Comparison of ENCODE assay signal across 15 cellular contexts in the genomic region with DNA sequence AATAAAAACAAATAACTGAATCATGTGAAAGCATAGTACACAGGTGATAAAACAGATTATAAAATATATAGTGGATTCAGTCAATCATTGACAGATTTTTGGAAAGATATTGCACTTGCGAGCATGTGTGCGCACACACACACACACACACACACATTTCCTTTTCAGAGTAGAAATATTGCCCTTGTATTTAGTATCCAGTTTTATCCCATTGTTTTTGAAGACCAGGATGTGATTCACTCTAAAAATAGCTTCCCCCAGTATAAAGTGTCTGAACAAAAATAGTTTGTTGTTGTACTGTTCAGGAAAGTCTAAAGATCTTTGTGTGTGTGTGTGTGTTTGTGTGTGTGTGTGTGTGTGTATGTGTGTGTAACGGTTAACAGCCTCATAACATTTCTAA.
A peak's percentile ranks its signal among the peaks of the same experiment; 100 is the strongest.
DNase-seq lines count a peak whose midpoint lies in the region; ATAC-seq, FAIRE-seq and TF ChIP-seq lines count a peak whose summit lies in the region.
"Had no signal": no experiment of that assay in that cellular context is flagged by ENCODE, and none has a peak within 500 bp of the region (broad histone marks: within the 10 kb centered on the region; RNA-seq: fewer than 3 reads in every experiment).

No MANE protein-coding gene starts in this region.

- no peak overlapping the region for H2AK9ac ChIP-seq in IMR-90 (replicated peaks; ENCODE audit: low read depth, low read length, poor library complexity)

- H3K4ac ChIP-seq in IMR-90 (ENCODE audit: low read depth, low read length): no peak overlapping the region

- in situ Hi-C loops in IMR-90 (cut with MboI; ENCODE audit: low sequenced_read_pairs): no loop called here

- H3K18ac ChIP-seq in IMR-90 (ENCODE audit: low read depth, low read length): no peak overlapping the region

- H3K14ac ChIP-seq in IMR-90 (replicated peaks; ENCODE audit: low read depth, low read length): no peak overlapping the region

- H3K9ac ChIP-seq in IMR-90 (ENCODE audit: low read depth, low read length): no peak overlapping the region

- TF ChIP-seq CTCF in AG10803 (conservative IDR thresholded peaks at IDR 0.05; ENCODE audit: low read length) (no peak), IMR-90 (conservative IDR thresholded peaks at IDR 0.05; ENCODE audit: low read depth, low read length) (no peak), upper lobe of left lung (IDR thresholded peaks at IDR 0.05) (no peak), nephron progenitor cell (IDR thresholded peaks at IDR 0.05) (no peak)

- ATAC-seq in IMR-90 (ENCODE audit: low read depth) (no peak), left colon (peak; percentile 86), upper lobe of left lung (ENCODE audit: low FRiP score in 2 of 2) (no peak)

- H3K9me1 ChIP-seq in IMR-90 (ENCODE audit: insufficient read depth, low read length): no peaks in the 10 kb centered on the region

- WGBS in IMR-90 (ENCODE audit: extremely low coverage in 2 of 2, insufficient read length in 1 of 2), 2 experiments: no CpG with 5 or more reads among the region's 3 CpGs
- 42 to 50% methylated on average over 3 of the region's 3 CpGs for WGBS in upper lobe of left lung, 2 donors

- no peak for TF ChIP-seq RAD21 in IMR-90 (IDR thresholded peaks at IDR 0.05; ENCODE audit: low read length)

- no peak for TF ChIP-seq POLR2A in IMR-90 (IDR thresholded peaks at IDR 0.05; ENCODE audit: low read depth, low read length)
- TF ChIP-seq POLR2A in upper lobe of left lung (IDR thresholded peaks at IDR 0.05): no peak

- no peak overlapping the region for H3K27ac ChIP-seq in IMR-90 (ENCODE audit: insufficient read depth, low read length)
- H3K27ac ChIP-seq in upper lobe of left lung: peak overlapping the region in 1 of 4 donors; percentile 0
- H3K27ac ChIP-seq: ovary had no signal

- no peak overlapping the region for H2AK5ac ChIP-seq in IMR-90 (ENCODE audit: low read depth, low read length)

- intact Hi-C loops in IMR-90 (cut with micrococcal nuclease): no loop called here
- intact Hi-C loops in left colon (cut with DNase I, micrococcal nuclease): no loop called here

- H4K8ac ChIP-seq in IMR-90 (ENCODE audit: low read depth in 2 of 2, low read length in 2 of 2): no peak overlapping the region

- H2BK5ac ChIP-seq in IMR-90 (ENCODE audit: low read depth, low read length, poor library complexity, severe bottlenecking): no peak overlapping the region

- no peak overlapping the region for H3K56ac ChIP-seq in IMR-90 (ENCODE audit: extremely low read depth, insufficient read depth, low read length)

- H3K4me3 Mint-ChIP-seq in nephron progenitor cell: no peak overlapping the region

- no peaks in the 10 kb centered on the region for H4K20me1 ChIP-seq in IMR-90 (ENCODE audit: insufficient read depth, low read length)

- no peak overlapping the region for H3K23ac ChIP-seq in IMR-90 (ENCODE audit: low read depth, low read length)

- no peaks in the 10 kb centered on the region for H3K79me1 ChIP-seq in IMR-90 (ENCODE audit: low read depth in 1 of 2, low read length in 2 of 2)

- no peak for TF ChIP-seq EP300 in upper lobe of left lung (IDR thresholded peaks at IDR 0.05)

- CTCF ChIA-PET in IMR-90 (lab: Yijun Ruan, JAX): no interaction called here

- POLR2A ChIA-PET in IMR-90 (lab: Charles Lee; ENCODE audit: unreplicated experiment): no interaction called here

- no peaks in the 10 kb centered on the region for H3K4me1 Mint-ChIP-seq in nephron progenitor cell

- H3K27me3 ChIP-seq in IMR-90 (ENCODE audit: control insufficient read depth, insufficient read depth, low read length) (no peaks in the 10 kb centered on the region), upper lobe of left lung (no peaks in the 10 kb centered on the region)
- H3K27me3 ChIP-seq: ovary had no signal

- H3K4me2 ChIP-seq in IMR-90 (ENCODE audit: low read depth, low read length): no peak overlapping the region

- FAIRE-seq in frontal cortex (lab: Jason Lieb, UNC): no peak
- FAIRE-seq: HTR-8/SVneo had no signal

- H3K27me3 Mint-ChIP-seq in nephron progenitor cell (ENCODE audit: low read depth, poor library complexity): no peaks in the 10 kb centered on the region

- dilution Hi-C loops in IMR-90 (cut with HindIII; ENCODE audit: low sequenced_read_pairs, unreplicated experiment): no loop called here

- no peaks in the 10 kb centered on the region for H3K36me3 ChIP-seq in IMR-90 (ENCODE audit: control insufficient read depth, insufficient read depth, low read length)
- H3K36me3 ChIP-seq in upper lobe of left lung: no peaks in the 10 kb centered on the region
- H3K36me3 ChIP-seq: ovary had no signal

- no peak overlapping the region for H4K5ac ChIP-seq in IMR-90 (ENCODE audit: low read depth, low read length)

- H3K9me3 ChIP-seq in IMR-90 (ENCODE audit: control insufficient read depth, insufficient read depth, low read length): no peaks in the 10 kb centered on the region
- no peaks in the 10 kb centered on the region for H3K9me3 ChIP-seq in upper lobe of left lung
- H3K9me3 ChIP-seq: ovary had no signal

- H3K9me3 Mint-ChIP-seq in nephron progenitor cell: no peaks in the 10 kb centered on the region

- DNase-seq in AG10803 (ENCODE audit: low read depth) (peak; percentile 69), IMR-90 (peak; percentile 36), dermis microvascular lymphatic vessel endothelial cell (ENCODE audit: low read depth in 2 of 2) (peak; percentile 97 to 98), left colon (peak in 1 of 2 donors; percentile 26), upper lobe of left lung (no peak), frontal cortex (ENCODE audit: low spot score in 2 of 2) (no peak), nephron progenitor cell (no peak)
- DNase-seq in stimulated activated CD4-positive, alpha-beta T cell treated with anti-CD3 and anti-CD28 coated beads, Interleukin-4, amount 100 ng/mL, for 4 hours: no peak
- DNase-seq: activated CD4-positive, alpha-beta T cell treated with anti-CD3 and anti-CD28 coated beads, Interleukin-2, amount 50 U/mL, for 4 hours; caudate nucleus; DMS79; ovary; stimulated activated CD4-positive, alpha-beta T cell treated with anti-CD3 and anti-CD28 coated beads, Interleukin-2, amount 100 ng/mL, for 48 hours; stimulated activated naive CD4-positive, alpha-beta T cell had no signal

- H3K36me3 Mint-ChIP-seq in nephron progenitor cell (ENCODE audit: low read depth): no peaks in the 10 kb centered on the region

- H2BK15ac ChIP-seq in IMR-90 (ENCODE audit: low read depth, low read length): no peak overlapping the region

- no peak overlapping the region; the same call in 1 of the 2 replicates for H3K4me3 ChIP-seq in AG10803 (ENCODE audit: low read length)
- H3K4me3 ChIP-seq in IMR-90 (ENCODE audit: insufficient read depth, low read depth, low read length): no peak overlapping the region
- H3K4me3 ChIP-seq in upper lobe of left lung: peak overlapping the region in 1 of 4 donors; percentile 4
- H3K4me3 ChIP-seq: ovary had no signal

- no peak overlapping the region for H3K27ac Mint-ChIP-seq in nephron progenitor cell

- H4K91ac ChIP-seq in IMR-90 (ENCODE audit: insufficient read depth, low read depth, low read length): no peak overlapping the region

- no peak overlapping the region for H2BK120ac ChIP-seq in IMR-90 (ENCODE audit: low read depth, low read length)

- H2BK20ac ChIP-seq in IMR-90 (ENCODE audit: low read depth, low read length): no peak overlapping the region

- no peak overlapping the region for H2AFZ ChIP-seq in IMR-90 (replicated peaks; ENCODE audit: low read length, poor library complexity)

- H3K4me1 ChIP-seq in IMR-90 (ENCODE audit: control insufficient read depth, insufficient read depth, low read length) (no peaks in the 10 kb centered on the region), upper lobe of left lung (peaks cover 0 to 10% (median 5%) of the 10 kb centered on the region in 4 donors)

- no TSS peak for BruUV-seq in IMR-90 (replicated peaks; lab: Mats Ljungman, UMichigan)

TF ChIP-seq in IMR-90, 13 proteins besides CTCF, POLR2A, EP300 and RAD21:
- TF ChIP-seq, protein P1, sequence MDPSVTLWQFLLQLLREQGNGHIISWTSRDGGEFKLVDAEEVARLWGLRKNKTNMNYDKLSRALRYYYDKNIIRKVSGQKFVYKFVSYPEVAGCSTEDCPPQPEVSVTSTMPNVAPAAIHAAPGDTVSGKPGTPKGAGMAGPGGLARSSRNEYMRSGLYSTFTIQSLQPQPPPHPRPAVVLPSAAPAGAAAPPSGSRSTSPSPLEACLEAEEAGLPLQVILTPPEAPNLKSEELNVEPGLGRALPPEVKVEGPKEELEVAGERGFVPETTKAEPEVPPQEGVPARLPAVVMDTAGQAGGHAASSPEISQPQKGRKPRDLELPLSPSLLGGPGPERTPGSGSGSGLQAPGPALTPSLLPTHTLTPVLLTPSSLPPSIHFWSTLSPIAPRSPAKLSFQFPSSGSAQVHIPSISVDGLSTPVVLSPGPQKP (IDR thresholded peaks at IDR 0.05; ENCODE audit: borderline replicate concordance, low read depth, low read length): no peak
- TF ChIP-seq NFE2L2 (IDR thresholded peaks at IDR 0.05; ENCODE audit: low read depth, low read length) (no peak), MAFK (IDR thresholded peaks at IDR 0.05; ENCODE audit: low read depth, low read length) (no peak), CHD1 (IDR thresholded peaks at IDR 0.05; ENCODE audit: low read depth, low read length) (no peak)

Comparison
In these comparisons a context has a peak if more than half of its experiments do, and no peak if none do; other contexts are left out.
1. DNase-seq: peak in AG10803 (single experiment), IMR-90 (single experiment) and dermis microvascular lymphatic vessel endothelial cell (2 of 2); none in stimulated activated CD4-positive, alpha-beta T cell treated with anti-CD3 and anti-CD28 coated beads, Interleukin-4, amount 100 ng/mL, for 4 hours (0 of 2), upper lobe of left lung (0 of 2), frontal cortex (0 of 2) and nephron progenitor cell (single experiment).